Comparison of ENCODE assay signal across 12 cellular contexts in the genomic region with DNA sequence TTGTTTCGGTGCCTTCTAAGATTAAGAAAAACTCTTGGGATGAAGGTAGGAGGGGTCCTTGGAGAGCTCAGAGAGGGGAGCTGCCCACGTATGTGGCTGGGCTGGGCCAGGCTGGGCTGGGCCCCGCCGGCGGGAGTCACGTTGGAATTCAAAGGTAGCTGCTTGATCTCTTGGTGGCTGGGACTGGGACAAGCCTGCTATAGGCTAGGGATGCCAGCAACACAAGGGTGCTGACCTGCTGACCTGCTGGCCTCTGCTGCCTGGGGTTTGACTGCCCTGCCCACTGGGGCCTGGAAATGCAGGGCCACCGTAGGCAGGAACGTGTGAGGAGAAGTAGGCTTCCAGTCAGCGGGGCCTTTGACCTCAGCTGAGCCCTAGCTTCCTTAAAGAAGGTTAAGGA.
"Had no signal": no experiment of that assay in that cellular context is flagged by ENCODE, and none has a peak within 500 bp of the region (broad histone marks: within the 10 kb centered on the region; RNA-seq: fewer than 3 reads in every experiment).

No MANE protein-coding gene starts in this region.

- H3K27ac Mint-ChIP-seq: activated CD8-positive, alpha-beta T cell treated with anti-CD3 and anti-CD28 coated beads for 36 hours; activated naive CD8-positive, alpha-beta T cell treated with anti-CD3 and anti-CD28 coated beads, Interleukin-2, amount 10 ng/mL, durations not matched to agents 7 days and 5 days; activated T-cell treated with anti-CD3 and anti-CD28 coated beads, Interleukin-2, amount 50 U/mL, for 72 hours; naive thymus-derived CD8-positive, alpha-beta T cell had no signal

- H3K36me3 Mint-ChIP-seq: activated naive CD8-positive, alpha-beta T cell treated with anti-CD3 and anti-CD28 coated beads, Interleukin-2, amount 10 ng/mL, durations not matched to agents 7 days and 5 days; naive thymus-derived CD8-positive, alpha-beta T cell had no signal

- DNase-seq: activated CD4-positive, alpha-beta T cell treated with anti-CD3 and anti-CD28 coated beads for 4 hours; activated CD8-positive, alpha-beta memory T cell treated with anti-CD3 and anti-CD28 coated beads, Interleukin-2, amount 50 U/mL, for 4 hours; activated CD8-positive, alpha-beta T cell treated with anti-CD3 and anti-CD28 coated beads for 36 hours; activated naive CD8-positive, alpha-beta T cell treated with anti-CD3 and anti-CD28 coated beads, Interleukin-2, amount 10 ng/mL, durations not matched to agents 7 days and 5 days; activated T-cell treated with anti-CD3 and anti-CD28 coated beads, Interleukin-2, amount 50 U/mL, for 72 hours; anterior cingulate cortex; lower lobe of right lung; mucosa of descending colon; naive thymus-derived CD8-positive, alpha-beta T cell; tibial artery had no signal

- H3K9me3 ChIP-seq: lower lobe of right lung, mucosa of descending colon, ovary, tibial artery had no signal

- H3K36me3 ChIP-seq: lower lobe of right lung, ovary, tibial artery had no signal

- H3K27me3 ChIP-seq: ovary had no signal

- H3K9me3 Mint-ChIP-seq: activated CD8-positive, alpha-beta T cell treated with anti-CD3 and anti-CD28 coated beads for 36 hours; activated naive CD8-positive, alpha-beta T cell treated with anti-CD3 and anti-CD28 coated beads, Interleukin-2, amount 10 ng/mL, durations not matched to agents 7 days and 5 days; activated T-cell treated with anti-CD3 and anti-CD28 coated beads, Interleukin-2, amount 50 U/mL, for 72 hours; naive thymus-derived CD8-positive, alpha-beta T cell had no signal

- H3K4me3 Mint-ChIP-seq: activated CD8-positive, alpha-beta T cell treated with anti-CD3 and anti-CD28 coated beads for 36 hours; activated naive CD8-positive, alpha-beta T cell treated with anti-CD3 and anti-CD28 coated beads, Interleukin-2, amount 10 ng/mL, durations not matched to agents 7 days and 5 days; activated T-cell treated with anti-CD3 and anti-CD28 coated beads, Interleukin-2, amount 50 U/mL, for 72 hours; naive thymus-derived CD8-positive, alpha-beta T cell had no signal

- H3K27ac ChIP-seq: lower lobe of right lung, tibial artery, VCaP had no signal

- H3K4me3 ChIP-seq: lower lobe of right lung, mucosa of descending colon, ovary, tibial artery had no signal

- ATAC-seq: activated CD8-positive, alpha-beta T cell treated with anti-CD3 and anti-CD28 coated beads for 36 hours; activated T-cell treated with anti-CD3 and anti-CD28 coated beads, Interleukin-2, amount 50 U/mL, for 72 hours; lower lobe of right lung; mucosa of descending colon; naive thymus-derived CD8-positive, alpha-beta T cell had no signal
